8 cellular contexts compared by ENCODE assay signal in genomic region chr3:49671291-49672288, GRCh38. TPM values are rescaled to one million over a fixed set of nuclear protein-coding genes. Genes with fewer than 3 reads are reported as not detected.
DNase-seq lines count a peak whose midpoint lies in the region; ATAC-seq, FAIRE-seq and TF ChIP-seq lines count a peak whose summit lies in the region.

No MANE protein-coding gene starts in this region.

- no peaks in the 10 kb centered on the region for H3K27me3 ChIP-seq in bronchial epithelial cell (ENCODE audit: control insufficient read depth, insufficient read depth, low read length)

- H3K36me3 ChIP-seq in bronchial epithelial cell (ENCODE audit: control insufficient read depth, insufficient read depth, low read length): peaks cover 8% of the 10 kb centered on the region

- H3K4me3 ChIP-seq in bronchial epithelial cell (ENCODE audit: low read depth, low read length): no peak overlapping the region

- no peak for FAIRE-seq in bronchial epithelial cell (lab: Jason Lieb, UNC)

- DNase-seq in GM20000 (ENCODE audit: low spot score): peak; percentile 85
- DNase-seq in T-helper 2 cell: peak; percentile 36 to 72 (median 56)
- peak; percentile 68 for DNase-seq in bronchial epithelial cell (ENCODE audit: low read depth)
- peak; percentile 87 for DNase-seq in left lobe of liver (ENCODE audit: low spot score)
- DNase-seq in stimulated activated CD8-positive, alpha-beta memory T cell treated with anti-CD3 and anti-CD28 coated beads, Interleukin-12 subunit alpha, Interleukin-12 subunit beta, amount 100 ng/mL, for 4 hours (ENCODE audit: low read depth): peak; percentile 50
- DNase-seq in kidney glomerular epithelial cell (lab: John Stamatoyannopoulos, UW): no peak
- no peak for DNase-seq in NCI-H2196 treated with DMSO at 0.1 percent for 48 hours (lab: John Stamatoyannopoulos, UW; ENCODE audit: unreplicated experiment)

- ATAC-seq in left lobe of liver (peak; percentile 58), GM19397 (IDR thresholded peaks at IDR 0.05; ENCODE audit: unreplicated experiment) (no peak)

- peak; percentile 92 for TF ChIP-seq CTCF in GM20000 (IDR thresholded peaks at IDR 0.05; ENCODE audit: extremely low read depth, missing control alignments)
- peak; percentile 95 for TF ChIP-seq CTCF in bronchial epithelial cell (IDR thresholded peaks at IDR 0.05; ENCODE audit: insufficient read depth, low read length, severe bottlenecking)

RNA-seq across cellular contexts. Expression of gene APEH, which starts 2.6 kb away (rescaled TPM):
- total RNA-seq in bronchial epithelial cell (156 and 163 TPM in 2 replicates), left lobe of liver (74.4 TPM)

RNA-seq across cellular contexts. Expression of gene MST1, which starts 17.7 kb away (rescaled TPM):
- total RNA-seq in bronchial epithelial cell (4.7 and 7.6 TPM in 2 replicates), left lobe of liver (838 TPM)

RNA-seq across cellular contexts. Expression of gene RNF123, which starts 17.8 kb away (rescaled TPM):
- total RNA-seq in bronchial epithelial cell (17.6 and 21.5 TPM in 2 replicates), left lobe of liver (59.4 TPM)

RNA-seq across cellular contexts. Expression of gene AMIGO3, which starts 47.9 kb away (rescaled TPM):
- total RNA-seq in bronchial epithelial cell (not detected in 2 replicates), left lobe of liver (not detected)

RNA-seq across cellular contexts. Expression of gene GMPPB, which starts 52.2 kb away (rescaled TPM):
- total RNA-seq in bronchial epithelial cell: 28.4 and 57.7 TPM in 2 replicates
- total RNA-seq in left lobe of liver: 38.0 TPM

Comparison
In these comparisons a context has a peak if more than half of its experiments do, and no peak if none do; other contexts are left out.
1. DNase-seq: peak in GM20000 (single experiment), T-helper 2 cell (5 of 5), bronchial epithelial cell (single experiment), left lobe of liver (single experiment) and stimulated activated CD8-positive, alpha-beta memory T cell treated with anti-CD3 and anti-CD28 coated beads, Interleukin-12 subunit alpha, Interleukin-12 subunit beta, amount 100 ng/mL, for 4 hours (single experiment); none in kidney glomerular epithelial cell (single experiment) and NCI-H2196 treated with DMSO at 0.1 percent for 48 hours (single experiment).
2. RNA of gene MST1, which starts 17.7 kb away (total RNA-seq): 838 TPM in left lobe of liver (single experiment); 4.7 to 7.6 TPM in bronchial epithelial cell; every median in the first group is over 10 times any median in the second.